In the genomic region with DNA sequence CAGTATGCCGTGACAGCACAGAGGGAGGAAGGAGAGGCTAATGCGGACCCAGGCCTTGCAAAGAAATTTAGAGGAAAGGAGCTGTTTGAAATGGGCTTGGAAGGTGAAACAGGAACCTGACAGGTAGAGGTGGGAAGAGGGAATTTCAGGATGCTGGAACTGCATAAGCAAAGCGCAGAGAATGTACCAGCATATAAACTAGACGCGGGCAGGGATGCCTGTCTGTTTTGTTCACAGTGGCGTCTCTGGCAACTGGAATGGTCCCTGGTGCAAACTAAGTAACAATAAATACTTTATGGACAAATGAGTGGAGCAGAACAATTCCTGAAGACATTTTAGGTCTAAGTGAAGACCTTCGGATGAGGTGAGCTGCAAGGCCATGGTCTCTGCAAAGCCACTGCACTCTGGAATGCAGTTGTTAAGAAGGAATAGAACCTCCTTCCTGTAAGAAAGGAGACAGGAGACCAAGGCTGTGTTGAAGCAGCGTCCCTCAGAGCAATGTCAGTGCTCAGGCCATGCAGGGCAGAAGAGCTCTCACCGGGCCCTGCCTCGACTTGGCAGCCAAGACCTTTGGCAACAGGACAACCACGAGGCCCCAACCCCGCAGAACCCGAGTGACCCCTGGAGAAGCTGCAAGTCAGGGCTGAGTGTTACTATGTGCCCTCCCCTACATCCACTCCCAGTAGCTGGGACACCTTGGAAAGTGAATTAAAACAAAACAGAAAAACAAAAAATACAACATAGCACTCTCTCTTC, we compare ENCODE assay signal across 16 cellular contexts. TPM values are rescaled to one million over a fixed set of nuclear protein-coding genes. Genes with fewer than 3 reads are reported as not detected.
A peak's percentile ranks its signal among the peaks of the same experiment; 100 is the strongest.
DNase-seq lines count a peak whose midpoint lies in the region; ATAC-seq lines count a peak whose summit lies in the region.
"Had no signal": no experiment of that assay in that cellular context is flagged by ENCODE, and none has a peak within 500 bp of the region (broad histone marks: within the 10 kb centered on the region; RNA-seq: fewer than 3 reads in every experiment).

No MANE protein-coding gene starts in this region.

- no peak for DNase-seq in activated CD8-positive, alpha-beta memory T cell treated with anti-CD3 and anti-CD28 coated beads, Interleukin-2, amount 10 ng/mL, durations not matched to agents 7 days and 5 days
- no peak for DNase-seq in activated CD8-positive, alpha-beta memory T cell treated with anti-CD3 and anti-CD28 coated beads, Interleukin-2, amount 50 U/mL, for 4 hours
- no peak for DNase-seq in activated naive CD4-positive, alpha-beta T cell treated with anti-CD3 and anti-CD28 coated beads, Interleukin-2, amount 50 U/mL, for 72 hours (ENCODE audit: low spot score in 2 of 2)
- DNase-seq in left lobe of liver (ENCODE audit: low spot score) (peak; percentile 71), H7 (no peak)
- no peak for DNase-seq in stimulated activated naive CD8-positive, alpha-beta T cell treated with anti-CD3 and anti-CD28 coated beads, Interleukin-15, amount 100 ng/mL, for 72 hours
- DNase-seq: activated effector memory CD4-positive, alpha-beta T cell treated with Interleukin-2 at 50 U/mL for 16 hours; cerebellar nuclear complex; NCI-H1048; NCI-H345; tibial artery had no signal

- peaks cover 2% of the 10 kb centered on the region for H3K36me3 Mint-ChIP-seq in activated CD8-positive, alpha-beta memory T cell treated with anti-CD3 and anti-CD28 coated beads, Interleukin-2, amount 10 ng/mL, durations not matched to agents 7 days and 5 days
- H3K36me3 Mint-ChIP-seq in activated naive CD4-positive, alpha-beta T cell treated with anti-CD3 and anti-CD28 coated beads, Interleukin-2, amount 50 U/mL, for 72 hours, result peaks cover 5 to 19% of the 10 kb centered on the region in 2 donors

- no peak for ATAC-seq in activated CD8-positive, alpha-beta memory T cell treated with anti-CD3 and anti-CD28 coated beads, Interleukin-2, amount 10 ng/mL, durations not matched to agents 7 days and 5 days
- ATAC-seq in activated naive CD4-positive, alpha-beta T cell treated with anti-CD3 and anti-CD28 coated beads, Interleukin-2, amount 50 U/mL, for 72 hours, result no peak
- ATAC-seq in left lobe of liver (peak; percentile 63), HG03097 (IDR thresholded peaks at IDR 0.05; ENCODE audit: low FRiP score, unreplicated experiment) (no peak), GM21825 (IDR thresholded peaks at IDR 0.05; ENCODE audit: unreplicated experiment) (no peak)
- no peak for ATAC-seq in stimulated activated naive CD8-positive, alpha-beta T cell treated with anti-CD3 and anti-CD28 coated beads, Interleukin-15, amount 100 ng/mL, for 72 hours
- ATAC-seq: SK-N-SH treated with all-trans-retinoic acid at 6 μM for 48 hours had no signal

- CTCF ChIA-PET in activated CD8-positive, alpha-beta memory T cell treated with anti-CD3 and anti-CD28 coated beads, Interleukin-2, amount 10 ng/mL, durations not matched to agents 7 days and 5 days (lab: Charles Lee), result interaction anchor here (0.7 to 2.2 kb wide), 4 partner anchors 12 to 33 kb away, joined by 3 to 9 read pairs (median 8); no protein-coding TSS in a partner anchor

- H3K9me3 Mint-ChIP-seq in activated CD8-positive, alpha-beta memory T cell treated with anti-CD3 and anti-CD28 coated beads, Interleukin-2, amount 10 ng/mL, durations not matched to agents 7 days and 5 days (ENCODE audit: low read depth), result no peaks in the 10 kb centered on the region
- H3K9me3 Mint-ChIP-seq in activated naive CD4-positive, alpha-beta T cell treated with anti-CD3 and anti-CD28 coated beads, Interleukin-2, amount 50 U/mL, for 72 hours, result peaks cover 0 to 5% of the 10 kb centered on the region in 2 donors
- peaks cover 0 to 5% of the 10 kb centered on the region in 2 donors for H3K9me3 Mint-ChIP-seq in stimulated activated naive CD8-positive, alpha-beta T cell treated with anti-CD3 and anti-CD28 coated beads, Interleukin-15, amount 100 ng/mL, for 72 hours

- peaks cover 41% of the 10 kb centered on the region for H3K4me1 Mint-ChIP-seq in activated CD8-positive, alpha-beta memory T cell treated with anti-CD3 and anti-CD28 coated beads, Interleukin-2, amount 10 ng/mL, durations not matched to agents 7 days and 5 days
- peaks cover 88% of the 10 kb centered on the region for H3K4me1 Mint-ChIP-seq in stimulated activated naive CD8-positive, alpha-beta T cell treated with anti-CD3 and anti-CD28 coated beads, Interleukin-15, amount 100 ng/mL, for 72 hours

- no peak overlapping the region for H3K4me3 Mint-ChIP-seq in activated CD8-positive, alpha-beta memory T cell treated with anti-CD3 and anti-CD28 coated beads, Interleukin-2, amount 10 ng/mL, durations not matched to agents 7 days and 5 days
- H3K4me3 Mint-ChIP-seq in stimulated activated naive CD8-positive, alpha-beta T cell treated with anti-CD3 and anti-CD28 coated beads, Interleukin-15, amount 100 ng/mL, for 72 hours, result peak overlapping the region; percentile 72 to 78

- no peaks in the 10 kb centered on the region for H3K36me3 ChIP-seq in H7 (replicated peaks; ENCODE audit: control insufficient read depth, insufficient read depth, low read length)

- H3K27ac Mint-ChIP-seq in activated CD8-positive, alpha-beta memory T cell treated with anti-CD3 and anti-CD28 coated beads, Interleukin-2, amount 10 ng/mL, durations not matched to agents 7 days and 5 days, result peak overlapping the region; percentile 93
- peak overlapping the region; percentile 94 to 96 for H3K27ac Mint-ChIP-seq in activated naive CD4-positive, alpha-beta T cell treated with anti-CD3 and anti-CD28 coated beads, Interleukin-2, amount 50 U/mL, for 72 hours
- peak overlapping the region; percentile 69 to 96 for H3K27ac Mint-ChIP-seq in stimulated activated naive CD8-positive, alpha-beta T cell treated with anti-CD3 and anti-CD28 coated beads, Interleukin-15, amount 100 ng/mL, for 72 hours

- no peaks in the 10 kb centered on the region for H3K27me3 ChIP-seq in H7 (ENCODE audit: control insufficient read depth, insufficient read depth, low read length)
- H3K27me3 ChIP-seq: hepatocyte, tibial artery had no signal

- no peak overlapping the region for H3K4me3 ChIP-seq in H7 (ENCODE audit: insufficient read depth, low read depth, low read length)
- H3K4me3 ChIP-seq: hepatocyte, smooth muscle cell, tibial artery had no signal

- H3K27me3 Mint-ChIP-seq in activated CD8-positive, alpha-beta memory T cell treated with anti-CD3 and anti-CD28 coated beads, Interleukin-2, amount 10 ng/mL, durations not matched to agents 7 days and 5 days, result no peaks in the 10 kb centered on the region
- no peaks in the 10 kb centered on the region for H3K27me3 Mint-ChIP-seq in stimulated activated naive CD8-positive, alpha-beta T cell treated with anti-CD3 and anti-CD28 coated beads, Interleukin-15, amount 100 ng/mL, for 72 hours

RNA-seq across cellular contexts. Expression of a gene that starts 42.8 kb away (rescaled TPM):
- 10 to 100 TPM in 1 of 2 experiments, 1 to 10 TPM in 1; 8.6 to 11.6 TPM for total RNA-seq in activated CD8-positive, alpha-beta memory T cell treated with anti-CD3 and anti-CD28 coated beads, Interleukin-2, amount 10 ng/mL, durations not matched to agents 7 days and 5 days
- total RNA-seq in activated naive CD4-positive, alpha-beta T cell treated with anti-CD3 and anti-CD28 coated beads, Interleukin-2, amount 50 U/mL, for 72 hours, result 10 to 100 TPM; 15.9 to 18.5 TPM
- total RNA-seq in left lobe of liver, result 19.2 TPM
- total RNA-seq in H7 (2014; rRNA removed; shearing (Covaris generic)), result 3.5 and 3.7 TPM in 2 replicates
